ENCODE assay signal across 8 cellular contexts in the genomic region with DNA sequence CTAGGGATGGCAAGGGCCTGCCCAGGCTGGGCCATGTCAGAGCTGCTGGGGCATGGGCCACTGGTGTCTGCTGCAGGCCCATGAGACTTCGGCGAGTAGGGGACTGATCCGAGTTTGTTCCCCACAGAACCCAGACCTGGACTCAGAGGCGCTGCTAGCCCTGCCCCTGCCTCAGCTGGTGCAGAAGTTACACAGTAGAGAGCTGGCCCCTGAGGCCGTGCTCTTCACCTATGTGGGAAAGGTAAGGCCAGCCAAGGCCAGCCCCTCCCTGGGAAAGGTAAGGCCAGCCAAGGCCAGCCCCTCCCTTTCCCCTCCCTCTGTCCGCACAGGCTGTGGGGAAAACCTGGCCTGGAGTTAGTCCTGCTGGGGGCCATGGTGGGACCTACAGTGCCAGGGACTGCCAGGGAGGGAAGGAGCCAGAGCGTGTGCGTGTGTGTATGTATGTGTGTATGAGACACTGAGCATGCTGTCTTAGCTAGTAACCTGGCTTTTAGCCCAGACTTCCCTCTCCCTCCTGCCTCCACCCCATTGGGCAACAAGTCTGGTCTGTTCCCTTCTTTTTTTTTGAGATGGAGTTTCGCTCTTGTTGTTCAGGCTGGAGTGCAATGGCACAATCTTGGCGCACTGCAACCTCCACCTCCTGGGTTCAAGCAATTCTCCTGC. TPM values are rescaled to one million over a fixed set of nuclear protein-coding genes. Genes with fewer than 3 reads are reported as not detected.
DNase-seq lines count a peak whose midpoint lies in the region; ATAC-seq and TF ChIP-seq lines count a peak whose summit lies in the region.

No MANE protein-coding gene starts in this region.

- H3K27ac ChIP-seq in VCaP (peak overlapping the region; percentile 70), sigmoid colon (peak overlapping the region; percentile 2 to 56 (median 47))

- TF ChIP-seq CTCF in VCaP (conservative IDR thresholded peaks at IDR 0.05) (no peak), sigmoid colon (IDR thresholded peaks at IDR 0.05) (no peak)

- DNase-seq in AG08395 (ENCODE audit: low spot score), result peak; percentile 93
- peak; percentile 59 for DNase-seq in HuH-7 (ENCODE audit: low spot score)
- peak; percentile 61 for DNase-seq in left cardiac atrium
- DNase-seq in sigmoid colon, result peak; percentile 92
- DNase-seq in NCI-H1092 (lab: John Stamatoyannopoulos, UW), result no peak
- DNase-seq in NCI-H748 (lab: John Stamatoyannopoulos, UW; ENCODE audit: unreplicated experiment), result no peak

- no peak for TF ChIP-seq EP300 in sigmoid colon (IDR thresholded peaks at IDR 0.05)

- peak; percentile 85 to 88 for ATAC-seq in left cardiac atrium
- ATAC-seq in HG02870 (IDR thresholded peaks at IDR 0.05; ENCODE audit: unreplicated experiment), result no peak

- H3K4me3 ChIP-seq in sigmoid colon, result peak overlapping the region in 1 of 4 donors; percentile 2

- no peaks in the 10 kb centered on the region for H3K27me3 ChIP-seq in sigmoid colon

- TF ChIP-seq POLR2A in sigmoid colon (IDR thresholded peaks at IDR 0.05), result no peak

- 12 to 49% methylated on average over 10 of the region's 10 CpGs for WGBS in sigmoid colon, 2 donors

- no peaks in the 10 kb centered on the region for H3K9me3 ChIP-seq in sigmoid colon

- H3K36me3 ChIP-seq in sigmoid colon, result no peaks in the 10 kb centered on the region

- intact Hi-C loops in left cardiac atrium (cut with DNase I) (loop anchor here in 1 of 2 donors (10.0 kb wide), 1 partner anchor 123 kb away; no protein-coding TSS in a partner anchor), sigmoid colon (cut with DNase I) (no loop called here)

- H3K4me1 ChIP-seq in sigmoid colon, result peaks cover 0 to 24% (median 21%) of the 10 kb centered on the region in 4 donors

RNA-seq across cellular contexts. Expression of a gene that starts 8.0 kb away (rescaled TPM):
- total RNA-seq in left cardiac atrium, result 10 to 100 TPM in 1 of 2 donors, 1 to 10 TPM in 1; 6.3 to 10.5 TPM
- total RNA-seq in sigmoid colon, result 10 to 100 TPM in 3 of 4 donors, 1 to 10 TPM in 1; 5.4 to 17.9 (median 13.5) TPM
- 10 to 100 TPM in 1 of 3 donors, 1 to 10 TPM in 2; 7.2 to 48.1 (median 7.8) TPM for polyA plus RNA-seq in sigmoid colon

Comparison
In these comparisons a context has a peak if more than half of its experiments do, and no peak if none do; other contexts are left out.
1. DNase-seq: peak in AG08395 (single experiment), HuH-7 (single experiment), left cardiac atrium (single experiment) and sigmoid colon (single experiment); none in NCI-H1092 (single experiment) and NCI-H748 (single experiment).